ENCODE assay signal across 1 cellular context in genomic region chr17:63827801-63828221, GRCh38.
TF ChIP-seq lines count a peak whose summit lies in the region.

No MANE protein-coding gene starts in this region.

TF ChIP-seq in HepG2, 621 proteins besides CTCF, POLR2A, EP300 and RAD21 (continued from another document):
- TF ChIP-seq, protein P1, sequence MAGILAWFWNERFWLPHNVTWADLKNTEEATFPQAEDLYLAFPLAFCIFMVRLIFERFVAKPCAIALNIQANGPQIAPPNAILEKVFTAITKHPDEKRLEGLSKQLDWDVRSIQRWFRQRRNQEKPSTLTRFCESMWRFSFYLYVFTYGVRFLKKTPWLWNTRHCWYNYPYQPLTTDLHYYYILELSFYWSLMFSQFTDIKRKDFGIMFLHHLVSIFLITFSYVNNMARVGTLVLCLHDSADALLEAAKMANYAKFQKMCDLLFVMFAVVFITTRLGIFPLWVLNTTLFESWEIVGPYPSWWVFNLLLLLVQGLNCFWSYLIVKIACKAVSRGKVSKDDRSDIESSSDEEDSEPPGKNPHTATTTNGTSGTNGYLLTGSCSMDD (CRISPR knock-in tag; IDR thresholded peaks at IDR 0.05) = no peak
- TF ChIP-seq ZNF20 (CRISPR knock-in tag; IDR thresholded peaks at IDR 0.05) (no peak), TAF1 (CRISPR knock-in tag; IDR thresholded peaks at IDR 0.05) (no peak), UBTF (CRISPR knock-in tag; IDR thresholded peaks at IDR 0.05) (no peak), CCDC6 (CRISPR knock-in tag; IDR thresholded peaks at IDR 0.05) (peak; percentile 8; the same call in 1 of the 2 replicates), TCF7 (IDR thresholded peaks at IDR 0.05; ENCODE audit: low read depth) (no peak), MAFK (conservative IDR thresholded peaks at IDR 0.05 in 1 of 2, IDR thresholded peaks at IDR 0.05 in 1 of 2; ENCODE audit: low read length in 2 of 2) (no peak), ZMYM3 (CRISPR knock-in tag; IDR thresholded peaks at IDR 0.05) (peak; percentile 48; the same call in 1 of the 2 replicates), MAZ (IDR thresholded peaks at IDR 0.05; ENCODE audit: borderline replicate concordance, low read depth, low read length) (no peak), MAZ (CRISPR knock-in tag; IDR thresholded peaks at IDR 0.05; ENCODE audit: low read depth) (no peak), NCOA1 (CRISPR knock-in tag; IDR thresholded peaks at IDR 0.05) (0 out of 2 replicates have a peak, but pooled peaks have one; percentile 73), NCOA2 (CRISPR knock-in tag; IDR thresholded peaks at IDR 0.05) (no peak), HNRNPK (IDR thresholded peaks at IDR 0.05; ENCODE audit: low read depth, low read length, poor library complexity, severe bottlenecking) (no peak), ZNF615 (CRISPR knock-in tag; IDR thresholded peaks at IDR 0.05; ENCODE audit: borderline replicate concordance) (0 out of 2 replicates have a peak, but pooled peaks have one; percentile 24), TRAFD1 (CRISPR knock-in tag; IDR thresholded peaks at IDR 0.05; ENCODE audit: borderline replicate concordance) (0 out of 2 replicates have a peak, but pooled peaks have one; percentile 3), EZH2 (conservative IDR thresholded peaks at IDR 0.05; ENCODE audit: low read depth, low read length) (no peak), RXRA (CRISPR knock-in tag; IDR thresholded peaks at IDR 0.05) (0 out of 2 replicates have a peak, but pooled peaks have one; percentile 10), NCOR1 (IDR thresholded peaks at IDR 0.05; ENCODE audit: borderline replicate concordance, low read length) (no peak), KMT2B (CRISPR knock-in tag; IDR thresholded peaks at IDR 0.05) (no peak; the same call in 1 of the 2 replicates), NR2F2 (IDR thresholded peaks at IDR 0.05; ENCODE audit: borderline replicate concordance, low read depth) (no peak), ZNF672 (CRISPR knock-in tag; IDR thresholded peaks at IDR 0.05) (no peak), KAT8 (CRISPR knock-in tag; IDR thresholded peaks at IDR 0.05) (no peak), ARID2 (CRISPR knock-in tag; IDR thresholded peaks at IDR 0.05; ENCODE audit: borderline replicate concordance) (0 out of 2 replicates have a peak, but pooled peaks have one; percentile 71), ZNF333 (CRISPR knock-in tag; IDR thresholded peaks at IDR 0.05; ENCODE audit: borderline replicate concordance) (0 out of 2 replicates have a peak, but pooled peaks have one; percentile 14), EED (CRISPR knock-in tag; IDR thresholded peaks at IDR 0.05) (peak; percentile 56)
- TF ChIP-seq, protein P2, sequence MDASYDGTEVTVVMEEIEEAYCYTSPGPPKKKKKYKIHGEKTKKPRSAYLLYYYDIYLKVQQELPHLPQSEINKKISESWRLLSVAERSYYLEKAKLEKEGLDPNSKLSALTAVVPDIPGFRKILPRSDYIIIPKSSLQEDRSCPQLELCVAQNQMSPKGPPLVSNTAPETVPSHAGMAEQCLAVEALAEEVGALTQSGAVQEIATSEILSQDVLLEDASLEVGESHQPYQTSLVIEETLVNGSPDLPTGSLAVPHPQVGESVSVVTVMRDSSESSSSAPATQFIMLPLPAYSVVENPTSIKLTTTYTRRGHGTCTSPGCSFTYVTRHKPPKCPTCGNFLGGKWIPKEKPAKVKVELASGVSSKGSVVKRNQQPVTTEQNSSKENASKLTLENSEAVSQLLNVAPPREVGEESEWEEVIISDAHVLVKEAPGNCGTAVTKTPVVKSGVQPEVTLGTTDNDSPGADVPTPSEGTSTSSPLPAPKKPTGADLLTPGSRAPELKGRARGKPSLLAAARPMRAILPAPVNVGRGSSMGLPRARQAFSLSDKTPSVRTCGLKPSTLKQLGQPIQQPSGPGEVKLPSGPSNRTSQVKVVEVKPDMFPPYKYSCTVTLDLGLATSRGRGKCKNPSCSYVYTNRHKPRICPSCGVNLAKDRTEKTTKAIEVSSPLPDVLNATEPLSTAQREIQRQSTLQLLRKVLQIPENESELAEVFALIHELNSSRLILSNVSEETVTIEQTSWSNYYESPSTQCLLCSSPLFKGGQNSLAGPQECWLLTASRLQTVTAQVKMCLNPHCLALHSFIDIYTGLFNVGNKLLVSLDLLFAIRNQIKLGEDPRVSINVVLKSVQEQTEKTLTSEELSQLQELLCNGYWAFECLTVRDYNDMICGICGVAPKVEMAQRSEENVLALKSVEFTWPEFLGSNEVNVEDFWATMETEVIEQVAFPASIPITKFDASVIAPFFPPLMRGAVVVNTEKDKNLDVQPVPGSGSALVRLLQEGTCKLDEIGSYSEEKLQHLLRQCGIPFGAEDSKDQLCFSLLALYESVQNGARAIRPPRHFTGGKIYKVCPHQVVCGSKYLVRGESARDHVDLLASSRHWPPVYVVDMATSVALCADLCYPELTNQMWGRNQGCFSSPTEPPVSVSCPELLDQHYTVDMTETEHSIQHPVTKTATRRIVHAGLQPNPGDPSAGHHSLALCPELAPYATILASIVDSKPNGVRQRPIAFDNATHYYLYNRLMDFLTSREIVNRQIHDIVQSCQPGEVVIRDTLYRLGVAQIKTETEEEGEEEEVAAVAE (CRISPR knock-in tag; IDR thresholded peaks at IDR 0.05; ENCODE audit: borderline replicate concordance) = no peak
- TF ChIP-seq, protein P3, sequence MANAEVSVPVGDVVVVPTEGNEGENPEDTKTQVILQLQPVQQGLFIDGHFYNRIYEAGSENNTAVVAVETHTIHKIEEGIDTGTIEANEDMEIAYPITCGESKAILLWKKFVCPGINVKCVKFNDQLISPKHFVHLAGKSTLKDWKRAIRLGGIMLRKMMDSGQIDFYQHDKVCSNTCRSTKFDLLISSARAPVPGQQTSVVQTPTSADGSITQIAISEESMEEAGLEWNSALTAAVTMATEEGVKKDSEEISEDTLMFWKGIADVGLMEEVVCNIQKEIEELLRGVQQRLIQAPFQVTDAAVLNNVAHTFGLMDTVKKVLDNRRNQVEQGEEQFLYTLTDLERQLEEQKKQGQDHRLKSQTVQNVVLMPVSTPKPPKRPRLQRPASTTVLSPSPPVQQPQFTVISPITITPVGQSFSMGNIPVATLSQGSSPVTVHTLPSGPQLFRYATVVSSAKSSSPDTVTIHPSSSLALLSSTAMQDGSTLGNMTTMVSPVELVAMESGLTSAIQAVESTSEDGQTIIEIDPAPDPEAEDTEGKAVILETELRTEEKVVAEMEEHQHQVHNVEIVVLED (CRISPR knock-in tag; IDR thresholded peaks at IDR 0.05; ENCODE audit: borderline replicate concordance) = no peak
- TF ChIP-seq, protein P4, sequence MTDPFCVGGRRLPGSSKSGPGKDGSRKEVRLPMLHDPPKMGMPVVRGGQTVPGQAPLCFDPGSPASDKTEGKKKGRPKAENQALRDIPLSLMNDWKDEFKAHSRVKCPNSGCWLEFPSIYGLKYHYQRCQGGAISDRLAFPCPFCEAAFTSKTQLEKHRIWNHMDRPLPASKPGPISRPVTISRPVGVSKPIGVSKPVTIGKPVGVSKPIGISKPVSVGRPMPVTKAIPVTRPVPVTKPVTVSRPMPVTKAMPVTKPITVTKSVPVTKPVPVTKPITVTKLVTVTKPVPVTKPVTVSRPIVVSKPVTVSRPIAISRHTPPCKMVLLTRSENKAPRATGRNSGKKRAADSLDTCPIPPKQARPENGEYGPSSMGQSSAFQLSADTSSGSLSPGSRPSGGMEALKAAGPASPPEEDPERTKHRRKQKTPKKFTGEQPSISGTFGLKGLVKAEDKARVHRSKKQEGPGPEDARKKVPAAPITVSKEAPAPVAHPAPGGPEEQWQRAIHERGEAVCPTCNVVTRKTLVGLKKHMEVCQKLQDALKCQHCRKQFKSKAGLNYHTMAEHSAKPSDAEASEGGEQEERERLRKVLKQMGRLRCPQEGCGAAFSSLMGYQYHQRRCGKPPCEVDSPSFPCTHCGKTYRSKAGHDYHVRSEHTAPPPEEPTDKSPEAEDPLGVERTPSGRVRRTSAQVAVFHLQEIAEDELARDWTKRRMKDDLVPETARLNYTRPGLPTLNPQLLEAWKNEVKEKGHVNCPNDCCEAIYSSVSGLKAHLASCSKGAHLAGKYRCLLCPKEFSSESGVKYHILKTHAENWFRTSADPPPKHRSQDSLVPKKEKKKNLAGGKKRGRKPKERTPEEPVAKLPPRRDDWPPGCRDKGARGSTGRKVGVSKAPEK (CRISPR knock-in tag; IDR thresholded peaks at IDR 0.05; ENCODE audit: borderline replicate concordance) = no peak
- TF ChIP-seq, protein P5, sequence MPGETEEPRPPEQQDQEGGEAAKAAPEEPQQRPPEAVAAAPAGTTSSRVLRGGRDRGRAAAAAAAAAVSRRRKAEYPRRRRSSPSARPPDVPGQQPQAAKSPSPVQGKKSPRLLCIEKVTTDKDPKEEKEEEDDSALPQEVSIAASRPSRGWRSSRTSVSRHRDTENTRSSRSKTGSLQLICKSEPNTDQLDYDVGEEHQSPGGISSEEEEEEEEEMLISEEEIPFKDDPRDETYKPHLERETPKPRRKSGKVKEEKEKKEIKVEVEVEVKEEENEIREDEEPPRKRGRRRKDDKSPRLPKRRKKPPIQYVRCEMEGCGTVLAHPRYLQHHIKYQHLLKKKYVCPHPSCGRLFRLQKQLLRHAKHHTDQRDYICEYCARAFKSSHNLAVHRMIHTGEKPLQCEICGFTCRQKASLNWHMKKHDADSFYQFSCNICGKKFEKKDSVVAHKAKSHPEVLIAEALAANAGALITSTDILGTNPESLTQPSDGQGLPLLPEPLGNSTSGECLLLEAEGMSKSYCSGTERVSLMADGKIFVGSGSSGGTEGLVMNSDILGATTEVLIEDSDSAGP (CRISPR knock-in tag; IDR thresholded peaks at IDR 0.05; ENCODE audit: borderline replicate concordance) = no peak
- TF ChIP-seq, protein P6, sequence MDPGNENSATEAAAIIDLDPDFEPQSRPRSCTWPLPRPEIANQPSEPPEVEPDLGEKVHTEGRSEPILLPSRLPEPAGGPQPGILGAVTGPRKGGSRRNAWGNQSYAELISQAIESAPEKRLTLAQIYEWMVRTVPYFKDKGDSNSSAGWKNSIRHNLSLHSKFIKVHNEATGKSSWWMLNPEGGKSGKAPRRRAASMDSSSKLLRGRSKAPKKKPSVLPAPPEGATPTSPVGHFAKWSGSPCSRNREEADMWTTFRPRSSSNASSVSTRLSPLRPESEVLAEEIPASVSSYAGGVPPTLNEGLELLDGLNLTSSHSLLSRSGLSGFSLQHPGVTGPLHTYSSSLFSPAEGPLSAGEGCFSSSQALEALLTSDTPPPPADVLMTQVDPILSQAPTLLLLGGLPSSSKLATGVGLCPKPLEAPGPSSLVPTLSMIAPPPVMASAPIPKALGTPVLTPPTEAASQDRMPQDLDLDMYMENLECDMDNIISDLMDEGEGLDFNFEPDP (CRISPR knock-in tag; conservative IDR thresholded peaks at IDR 0.05) = no peak
